4 cellular contexts compared by ENCODE assay signal in genomic region chr16:15389906-15390305, GRCh38. TPM values are rescaled to one million over a fixed set of nuclear protein-coding genes. Genes with fewer than 3 reads are reported as not detected.
"Had no signal": no experiment of that assay in that cellular context is flagged by ENCODE, and none has a peak within 500 bp of the region (broad histone marks: within the 10 kb centered on the region; RNA-seq: fewer than 3 reads in every experiment).

No MANE protein-coding gene starts in this region.

RNA-seq across cellular contexts. Expression of gene MPV17L, which starts 5.6 kb away (rescaled TPM):
- total RNA-seq: HT-29, HT1080, IMR-90, K562 had no signal
- polyA plus RNA-seq: K562 had no signal

RNA-seq across cellular contexts. Expression of gene NPIPA5, which starts 11.8 kb away (rescaled TPM):
- total RNA-seq: HT-29, IMR-90 had no signal
